Comparison of ENCODE assay signal across 8 cellular contexts in the genomic region with DNA sequence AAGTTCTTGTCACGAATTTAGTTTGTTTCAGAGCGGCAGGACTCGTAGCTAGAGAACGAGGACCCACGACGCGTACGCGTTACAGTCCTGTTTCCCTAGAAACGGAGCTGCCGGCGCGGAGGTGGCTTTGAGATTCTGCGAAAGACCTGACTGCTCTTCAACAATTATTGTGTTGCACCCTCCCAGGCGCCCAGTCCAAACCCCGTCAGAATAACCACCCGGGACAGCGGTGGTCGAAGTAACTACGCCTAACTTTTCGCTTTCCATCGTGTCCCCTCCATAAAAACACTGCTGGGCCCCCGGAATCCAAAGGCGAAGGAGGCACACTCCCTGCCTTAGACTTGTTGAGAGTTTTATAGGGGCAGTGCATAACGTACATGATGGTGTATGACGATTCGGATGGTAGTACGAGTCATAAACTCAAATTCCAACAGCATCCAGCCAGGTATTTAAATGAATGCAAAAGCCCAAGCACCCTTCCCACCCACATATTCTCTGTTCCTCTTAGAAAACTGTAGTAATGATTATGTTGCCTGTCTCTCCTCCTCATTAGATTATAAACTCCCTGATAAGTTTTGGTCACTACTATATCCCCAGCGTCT. TPM values are rescaled to one million over a fixed set of nuclear protein-coding genes. Genes with fewer than 3 reads are reported as not detected.
DNase-seq lines count a peak whose midpoint lies in the region; ATAC-seq, FAIRE-seq and TF ChIP-seq lines count a peak whose summit lies in the region.

No MANE protein-coding gene starts in this region.

- intact Hi-C loops in Caco-2 (cut with micrococcal nuclease; ENCODE audit: unreplicated experiment): loop anchor here (1.0 to 10.0 kb wide), 6 partner anchors 161 to 566 kb away; a partner anchor contains a TSS
- intact Hi-C loops in ascending aorta (cut with DNase I): loop anchor here (1.0 to 10.0 kb wide), 3 partner anchors 159 to 459 kb away; a partner anchor contains a TSS

- dilution Hi-C loops in keratinocyte (cut with MboI; ENCODE audit: extremely low pct_ligation_motif_present, low sequenced_read_pairs): no loop called here

- POLR2A ChIA-PET in Caco-2 (lab: Charles Lee): interaction anchor here (0.6 to 1.0 kb wide), 4 partner anchors 310 to 1031 kb away, joined by 3 read pairs; no protein-coding TSS in a partner anchor

- FAIRE-seq in keratinocyte (lab: Jason Lieb, UNC): no peak

- H3K9ac ChIP-seq in keratinocyte (ENCODE audit: control insufficient read depth, extremely low read depth, insufficient read depth, low read length): peak overlapping the region; percentile 97

- peak overlapping the region; percentile 100 for H2AFZ ChIP-seq in keratinocyte (ENCODE audit: control insufficient read depth, low read length)

- no peaks in the 10 kb centered on the region for H3K27me3 ChIP-seq in Caco-2 (replicated peaks; ENCODE audit: control insufficient read depth, insufficient read depth, low read length)
- H3K27me3 ChIP-seq in ascending aorta: no peaks in the 10 kb centered on the region
- H3K27me3 ChIP-seq in keratinocyte (ENCODE audit: control insufficient read depth, extremely low read depth, insufficient read depth, low read length): no peaks in the 10 kb centered on the region

- peak in 1 of 2 experiments; percentile 24 for TF ChIP-seq CTCF in Caco-2 (IDR thresholded peaks at IDR 0.05; ENCODE audit: insufficient read depth in 1 of 2, low read depth in 1 of 2, low read length in 1 of 2, severe bottlenecking in 1 of 2, unreplicated experiment in 1 of 2)
- TF ChIP-seq CTCF in ascending aorta (IDR thresholded peaks at IDR 0.05): no peak
- no peak for TF ChIP-seq CTCF in keratinocyte (optimal IDR thresholded peaks at IDR 0.05 in 1 of 3, IDR thresholded peaks at IDR 0.05 in 1 of 3, conservative IDR thresholded peaks at IDR 0.05 in 1 of 3; ENCODE audit: extremely low read depth in 1 of 3, insufficient read depth in 2 of 3, low read length in 3 of 3)

- BruUV-seq in Caco-2 (replicated peaks; lab: Mats Ljungman, UMichigan): no TSS peak

- no peaks in the 10 kb centered on the region for H3K9me1 ChIP-seq in keratinocyte (ENCODE audit: control insufficient read depth, extremely low read depth, insufficient read depth, low read length)

- H3K9me3 Mint-ChIP-seq in Caco-2 (ENCODE audit: unreplicated experiment): peaks cover 28% of the 10 kb centered on the region

- peak overlapping the region; percentile 97 for H3K4me3 Mint-ChIP-seq in Caco-2 (ENCODE audit: unreplicated experiment)

- H3K36me3 ChIP-seq in Caco-2 (ENCODE audit: control insufficient read depth, insufficient read depth, low read length) (no peaks in the 10 kb centered on the region), ascending aorta (no peaks in the 10 kb centered on the region), keratinocyte (ENCODE audit: control insufficient read depth in 2 of 2, extremely low read depth in 1 of 2, insufficient read depth in 2 of 2, low read length in 2 of 2) (no peaks in the 10 kb centered on the region)

- DNase-seq in Caco-2: no peak
- DNase-seq in HPDE6-E6E7 (ENCODE audit: extremely low spot score): peak; percentile 20
- DNase-seq in ascending aorta (ENCODE audit: low spot score in 2 of 2): no peak
- DNase-seq in keratinocyte (ENCODE audit: low read depth, low spot score): no peak
- peak; percentile 45 for DNase-seq in superior temporal gyrus (ENCODE audit: extremely low spot score)
- no peak for DNase-seq in activated effector memory CD4-positive, alpha-beta T cell treated with Interleukin-2 at 50 U/mL for 16 hours
- DNase-seq in OCI-M2 (lab: John Stamatoyannopoulos, UW; ENCODE audit: unreplicated experiment): no peak

- H3K36me3 Mint-ChIP-seq in Caco-2 (ENCODE audit: insufficient read depth, unreplicated experiment): peaks cover 6% of the 10 kb centered on the region

- peaks cover 29% of the 10 kb centered on the region for H3K79me2 ChIP-seq in keratinocyte (ENCODE audit: control insufficient read depth, insufficient read depth, low read length)

- H3K4me3 ChIP-seq in Caco-2 (ENCODE audit: low read depth, low read length) (peak overlapping the region; percentile 84), ascending aorta (peak overlapping the region; percentile 75 to 99), keratinocyte (ENCODE audit: control insufficient read depth in 2 of 3, extremely low read depth in 1 of 3, insufficient read depth in 2 of 3, low read depth in 1 of 3, low read length in 3 of 3) (peak overlapping the region; percentile 69 to 98 (median 86))

- H3K27ac ChIP-seq in ascending aorta (peak overlapping the region; percentile 92 to 99), keratinocyte (ENCODE audit: control insufficient read depth, insufficient read depth, low read length) (peak overlapping the region; percentile 93)

- H3K27me3 Mint-ChIP-seq in Caco-2 (ENCODE audit: insufficient read depth, unreplicated experiment): no peaks in the 10 kb centered on the region

- ATAC-seq in GM21367 (IDR thresholded peaks at IDR 0.05; ENCODE audit: unreplicated experiment): peak; percentile 6

- peak overlapping the region; percentile 99 for H3K27ac Mint-ChIP-seq in Caco-2 (ENCODE audit: unreplicated experiment)

- H3K4me1 Mint-ChIP-seq in Caco-2 (ENCODE audit: low read depth, unreplicated experiment): peaks cover 33% of the 10 kb centered on the region

- no peaks in the 10 kb centered on the region for H4K20me1 ChIP-seq in keratinocyte (ENCODE audit: control insufficient read depth, extremely low read depth, insufficient read depth, low read length)

- peaks cover 27% of the 10 kb centered on the region for H3K4me1 ChIP-seq in Caco-2
- peaks cover 3 to 14% of the 10 kb centered on the region in 2 donors for H3K4me1 ChIP-seq in ascending aorta
- H3K4me1 ChIP-seq in keratinocyte (ENCODE audit: control insufficient read depth, extremely low read depth, insufficient read depth, low read length): peaks cover 18% of the 10 kb centered on the region

- peak overlapping the region; percentile 89 for H3K4me2 ChIP-seq in keratinocyte (ENCODE audit: control insufficient read depth, extremely low read depth, insufficient read depth, low read depth, low read length)

- CTCF ChIA-PET in Caco-2 (lab: Charles Lee): interaction anchor here (0.7 to 2.0 kb wide), 9 partner anchors 10 to 541 kb away, joined by 3 to 17 read pairs (median 5); a partner anchor contains a TSS

- H3K9me3 ChIP-seq in Caco-2 (peaks cover 5% of the 10 kb centered on the region; the same call in 1 of the 2 replicates), ascending aorta (no peaks in the 10 kb centered on the region), keratinocyte (ENCODE audit: control insufficient read depth, low read depth, low read length) (no peaks in the 10 kb centered on the region)

RNA-seq across cellular contexts. Expression of a gene that starts 0.7 kb away (rescaled TPM):
- total RNA-seq in Caco-2 (2022) (20.3 and 24.4 TPM in 2 replicates), ascending aorta (4.0 TPM)
- 11.7 to 20.7 TPM (median 17.1 TPM) in 3 replicates for polyA plus RNA-seq in keratinocyte
- 16.0 TPM for polyA plus RNA-seq in keratinocyte (2011; ENCODE audit: low read depth)
- polyA plus RNA-seq in keratinocyte (2011; cell fraction: cytosol; rRNA removed): 6.6 and 11.3 TPM in 2 replicates
- polyA plus RNA-seq in keratinocyte (2011; cell fraction: nucleus; rRNA removed): 17.0 and 20.2 TPM in 2 replicates
- 9.8 and 12.2 TPM in 2 replicates for polyA plus RNA-seq in keratinocyte (2012; ENCODE audit: low replicate concordance)
- 11.0 to 22.6 TPM (median 22.2 TPM) in 3 replicates for polyA minus RNA-seq in keratinocyte
- polyA minus RNA-seq in keratinocyte (2011; cell fraction: cytosol; rRNA and poly(A)+ RNA removed): 21.9 TPM
- polyA minus RNA-seq in keratinocyte (2011; cell fraction: nucleus; rRNA and poly(A)+ RNA removed): 12.8 and 27.2 TPM in 2 replicates

Comparison
In these comparisons a context has a peak if more than half of its experiments do, and no peak if none do; other contexts are left out.
1. DNase-seq: peak in HPDE6-E6E7 (single experiment) and superior temporal gyrus (single experiment); none in Caco-2 (0 of 2), ascending aorta (0 of 2), keratinocyte (single experiment), activated effector memory CD4-positive, alpha-beta T cell treated with Interleukin-2 at 50 U/mL for 16 hours (single experiment) and OCI-M2 (single experiment).
2. Peak in every context shown above with its lines, with median percentiles within 50 percentile points of each other: H3K4me3 ChIP-seq.